In the genomic region with DNA sequence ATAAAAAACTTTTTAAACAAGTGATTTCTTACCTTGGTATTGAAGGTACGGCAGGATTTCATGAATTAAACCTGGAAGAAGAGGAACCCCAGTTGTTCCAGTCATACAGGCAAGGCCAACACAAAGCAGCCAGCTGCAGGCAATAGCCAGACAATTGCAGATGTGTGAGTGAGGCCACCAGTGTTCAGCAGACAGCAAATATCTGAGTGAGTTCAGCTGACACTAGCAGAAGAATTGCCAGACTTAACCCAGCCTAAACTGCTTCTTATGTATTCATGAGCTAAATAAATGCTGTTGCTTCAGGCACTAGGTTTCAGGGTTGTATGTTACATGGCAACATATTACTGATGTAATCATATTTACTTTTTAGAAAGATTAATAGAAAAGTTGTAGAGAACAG, we compare ENCODE assay signal across 21 cellular contexts.
"Had no signal": no experiment of that assay in that cellular context is flagged by ENCODE, and none has a peak within 500 bp of the region (broad histone marks: within the 10 kb centered on the region; RNA-seq: fewer than 3 reads in every experiment).

No MANE protein-coding gene starts in this region.

- H3K4me1 Mint-ChIP-seq: naive thymus-derived CD8-positive, alpha-beta T cell; nephron progenitor cell had no signal

- H3K27ac Mint-ChIP-seq: naive thymus-derived CD8-positive, alpha-beta T cell; nephron progenitor cell had no signal

- H3K27me3 ChIP-seq: esophagus muscularis mucosa, right lobe of liver, stomach, tibial nerve, upper lobe of left lung had no signal

- H3K36me3 ChIP-seq: esophagus muscularis mucosa, right lobe of liver, stomach, thoracic aorta, tibial nerve, upper lobe of left lung had no signal

- DNase-seq: dermis blood vessel endothelial cell; effector memory CD4-positive, alpha-beta T cell; kidney; mesendoderm; naive thymus-derived CD8-positive, alpha-beta T cell; nephron progenitor cell; right lobe of liver; stimulated activated CD4-positive, alpha-beta T cell treated with anti-CD3 and anti-CD28 coated beads, Interleukin-12 subunit alpha, Interleukin-12 subunit beta, amount 100 ng/mL, for 4 hours; stimulated activated CD4-positive, alpha-beta T cell treated with anti-CD3 and anti-CD28 coated beads, Interleukin-1b, Interleukin-23, amount 100 ng/mL, for 48 hours; stimulated activated CD4-positive, alpha-beta T cell treated with anti-CD3 and anti-CD28 coated beads, Interleukin-4, amount 100 ng/mL, for 1 hour; stimulated activated CD8-positive, alpha-beta memory T cell treated with anti-CD3 and anti-CD28 coated beads, Interleukin-4, amount 100 ng/mL, for 48 hours; stimulated activated naive CD4-positive, alpha-beta T cell; stomach; upper lobe of left lung had no signal

- H3K4me1 ChIP-seq: esophagus muscularis mucosa, right lobe of liver, stomach, tibial nerve, upper lobe of left lung had no signal

- ATAC-seq: left lobe of liver; naive thymus-derived CD8-positive, alpha-beta T cell; right lobe of liver had no signal

- H3K27ac ChIP-seq: coronary artery, esophagus muscularis mucosa, right lobe of liver, stomach, thoracic aorta, tibial nerve, upper lobe of left lung had no signal

- H3K36me3 Mint-ChIP-seq: naive thymus-derived CD8-positive, alpha-beta T cell had no signal

- H3K4me3 ChIP-seq: coronary artery, esophagus muscularis mucosa, lung, right lobe of liver, smooth muscle cell, stomach, thoracic aorta, tibial nerve, upper lobe of left lung had no signal

- H3K4me3 Mint-ChIP-seq: naive thymus-derived CD8-positive, alpha-beta T cell; nephron progenitor cell had no signal

- H3K4me2 ChIP-seq: smooth muscle cell had no signal

- H3K9me3 Mint-ChIP-seq: nephron progenitor cell had no signal

- H3K9me3 ChIP-seq: esophagus muscularis mucosa, right lobe of liver, thoracic aorta, tibial nerve, upper lobe of left lung had no signal
